9 cellular contexts compared by ENCODE assay signal in genomic region chr1:86912501-86912900, GRCh38. TPM values are rescaled to one million over a fixed set of nuclear protein-coding genes. Genes with fewer than 3 reads are reported as not detected.
DNase-seq lines count a peak whose midpoint lies in the region; FAIRE-seq and TF ChIP-seq lines count a peak whose summit lies in the region.
"Had no signal": no experiment of that assay in that cellular context is flagged by ENCODE, and none has a peak within 500 bp of the region (broad histone marks: within the 10 kb centered on the region; RNA-seq: fewer than 3 reads in every experiment).

No MANE protein-coding gene starts in this region.

- TF ChIP-seq CTCF in BE2C (IDR thresholded peaks at IDR 0.05; ENCODE audit: low read depth, low read length) (no peak), HFFc6 (IDR thresholded peaks at IDR 0.05) (no peak), bronchial epithelial cell (IDR thresholded peaks at IDR 0.05; ENCODE audit: insufficient read depth, low read length, severe bottlenecking) (no peak), RWPE1 (conservative IDR thresholded peaks at IDR 0.05; ENCODE audit: low read depth) (no peak)

- 72 to 78% methylated on average over 5 of the region's 5 CpGs for WGBS in mesodermal cell (ENCODE audit: insufficient coverage in 2 of 2), 2 experiments

- H3K4me3 Mint-ChIP-seq in HFFc6, result no peak overlapping the region

- H3K4me1 ChIP-seq in BE2C (no peaks in the 10 kb centered on the region), mesodermal cell (ENCODE audit: control insufficient read depth, insufficient read depth, low read length, poor library complexity, severe bottlenecking) (peaks cover 4% of the 10 kb centered on the region)

- FAIRE-seq in bronchial epithelial cell (lab: Jason Lieb, UNC), result no peak

- H3K27ac ChIP-seq in mesodermal cell (ENCODE audit: low read depth, low read length, severe bottlenecking) (no peak overlapping the region), RWPE1 (no peak overlapping the region)

- POLR2A ChIA-PET in RWPE1 (lab: Yijun Ruan, JAX; ENCODE audit: low non-redundant PET), result no interaction called here

- H3K36me3 ChIP-seq in BE2C, result no peaks in the 10 kb centered on the region
- H3K36me3 ChIP-seq in bronchial epithelial cell (ENCODE audit: control insufficient read depth, insufficient read depth, low read length), result peaks cover 2% of the 10 kb centered on the region
- H3K36me3 ChIP-seq in mesodermal cell (ENCODE audit: control insufficient read depth, insufficient read depth, low read length), result peaks cover 37% of the 10 kb centered on the region

- DNase-seq in BE2C, result no peak
- peak; percentile 4 for DNase-seq in HFFc6
- no peak for DNase-seq in bronchial epithelial cell (ENCODE audit: low read depth)
- DNase-seq in NCI-H1092 treated with DMSO at 0.1 percent for 48 hours (lab: John Stamatoyannopoulos, UW), result no peak
- no peak for DNase-seq in H4 (ENCODE audit: low spot score)
- no peak for DNase-seq in RWPE1 (ENCODE audit: low spot score)
- DNase-seq in HPDE6-E6E7 (ENCODE audit: extremely low spot score), result no peak
- DNase-seq: glutamatergic neuron had no signal

- peaks cover 25% of the 10 kb centered on the region for H3K36me3 Mint-ChIP-seq in HFFc6 (ENCODE audit: low read depth)

- CTCF ChIA-PET in RWPE1 (lab: Yijun Ruan, JAX), result interaction anchor here (1.4 kb wide), 1 partner anchor 208 kb away, joined by 4 read pairs; the partner anchor contains the start of gene SH3GLB1

- H3K27me3 Mint-ChIP-seq in HFFc6 (ENCODE audit: insufficient read depth), result peaks cover 2% of the 10 kb centered on the region; the same call in 1 of the 2 replicates

- peaks cover 44% of the 10 kb centered on the region for H3K4me1 Mint-ChIP-seq in HFFc6 (ENCODE audit: low read depth)

- no peaks in the 10 kb centered on the region for H3K9me3 Mint-ChIP-seq in HFFc6

- H3K9me3 ChIP-seq in BE2C (no peaks in the 10 kb centered on the region), mesodermal cell (ENCODE audit: control insufficient read depth, low read length) (no peaks in the 10 kb centered on the region)

- H3K27me3 ChIP-seq in BE2C (no peaks in the 10 kb centered on the region), bronchial epithelial cell (ENCODE audit: control insufficient read depth, insufficient read depth, low read length) (no peaks in the 10 kb centered on the region)

- H3K27ac Mint-ChIP-seq in HFFc6, result peak overlapping the region; percentile 72

- peak overlapping the region; percentile 80 for H3K4me3 ChIP-seq in BE2C (ENCODE audit: low read depth, low read length)
- peak overlapping the region; percentile 94 for H3K4me3 ChIP-seq in bronchial epithelial cell (ENCODE audit: low read depth, low read length)
- peak overlapping the region; percentile 98 for H3K4me3 ChIP-seq in mesodermal cell (ENCODE audit: extremely low read depth, insufficient read depth, low read length, poor library complexity, severe bottlenecking)

RNA-seq across cellular contexts. Expression of gene SELENOF, which starts 1.4 kb away (rescaled TPM):
- 152 TPM for polyA plus RNA-seq in BE2C (2012; ENCODE audit: insufficient read depth, insufficient read length, low read depth)
- total RNA-seq in HFFc6 (2021; fragmentation: NEBNext Ultra II Directional; extraction: Animal tissue kit (Norgen Biotek cat#: 25700)), result 100 to 1,000 TPM; 251 to 322 (median 278) TPM
- 131 and 162 TPM in 2 replicates for total RNA-seq in bronchial epithelial cell
- polyA plus RNA-seq in mesodermal cell (2013, experiment 1 of 2), result 175 TPM
- 198 TPM for polyA plus RNA-seq in mesodermal cell (2013, experiment 2 of 2)
- 140 and 223 TPM in 2 replicates for total RNA-seq in H4 (2014; rRNA removed; shearing (Covaris generic))

RNA-seq across cellular contexts. Expression of gene HS2ST1, which starts 1.9 kb away (rescaled TPM):
- 24.3 TPM for polyA plus RNA-seq in BE2C (2012; ENCODE audit: insufficient read depth, insufficient read length, low read depth)
- 10 to 100 TPM; 23.8 to 26.8 (median 24.8) TPM for total RNA-seq in HFFc6 (2021; fragmentation: NEBNext Ultra II Directional; extraction: Animal tissue kit (Norgen Biotek cat#: 25700))
- total RNA-seq in bronchial epithelial cell, result 15.1 and 19.0 TPM in 2 replicates
- polyA plus RNA-seq in mesodermal cell (2013, experiment 1 of 2), result 34.9 TPM
- 37.0 TPM for polyA plus RNA-seq in mesodermal cell (2013, experiment 2 of 2)
- 14.2 and 17.6 TPM in 2 replicates for total RNA-seq in H4 (2014; rRNA removed; shearing (Covaris generic))
